9 cellular contexts compared by ENCODE assay signal in genomic region chr19:42313840-42314755, GRCh38. TPM values are rescaled to one million over a fixed set of nuclear protein-coding genes. Genes with fewer than 3 reads are reported as not detected.
DNase-seq lines count a peak whose midpoint lies in the region; ATAC-seq and TF ChIP-seq lines count a peak whose summit lies in the region.
"Had no signal": no experiment of that assay in that cellular context is flagged by ENCODE, and none has a peak within 500 bp of the region (broad histone marks: within the 10 kb centered on the region; RNA-seq: fewer than 3 reads in every experiment).

No MANE protein-coding gene starts in this region.

- no peak overlapping the region for H3K56ac ChIP-seq in IMR-90 (ENCODE audit: extremely low read depth, insufficient read depth, low read length)

- no peak overlapping the region for H4K5ac ChIP-seq in IMR-90 (ENCODE audit: low read depth, low read length)

- H3K4me3 ChIP-seq in CD8-positive, alpha-beta memory T cell (ENCODE audit: low read length) = no peak overlapping the region
- H3K4me3 ChIP-seq in IMR-90 (ENCODE audit: insufficient read depth, low read depth, low read length) = no peak overlapping the region
- no peak overlapping the region for H3K4me3 ChIP-seq in mammary epithelial cell (replicated peaks in 1 of 3; ENCODE audit: insufficient read depth in 1 of 3, low read depth in 2 of 3, low read length in 3 of 3)

- H3K27me3 ChIP-seq in CD8-positive, alpha-beta memory T cell (ENCODE audit: insufficient read depth, low read length, poor library complexity, severe bottlenecking) = peaks cover 28% of the 10 kb centered on the region
- H3K27me3 ChIP-seq in IMR-90 (ENCODE audit: control insufficient read depth, insufficient read depth, low read length) = peaks cover 24% of the 10 kb centered on the region
- H3K27me3 ChIP-seq in mammary epithelial cell (ENCODE audit: insufficient read depth, low read length) = no peaks in the 10 kb centered on the region

- no peaks in the 10 kb centered on the region for H3K79me1 ChIP-seq in IMR-90 (ENCODE audit: low read depth in 1 of 2, low read length in 2 of 2)

- H3K27me3 Mint-ChIP-seq in CD8-positive, alpha-beta memory T cell = peaks cover 29 to 48% of the 10 kb centered on the region in 2 donors
- peaks cover 32 to 33% of the 10 kb centered on the region in 2 donors for H3K27me3 Mint-ChIP-seq in natural killer cell treated with Interleukin-12 subunit alpha and Interleukin-12 subunit beta and Interleukin-15 and Interleukin-18, amount 100 ng/mL, for 72 hours

- no peak for TF ChIP-seq CTCF in IMR-90 (conservative IDR thresholded peaks at IDR 0.05; ENCODE audit: low read depth, low read length)
- peak in 1 of 2 donors; percentile 1 for TF ChIP-seq CTCF in mammary epithelial cell (conservative IDR thresholded peaks at IDR 0.05 in 1 of 2, IDR thresholded peaks at IDR 0.05 in 1 of 2; ENCODE audit: extremely low read depth in 1 of 2, insufficient read depth in 1 of 2, low read depth in 1 of 2, low read length in 2 of 2)

- H4K8ac ChIP-seq in IMR-90 (ENCODE audit: low read depth in 2 of 2, low read length in 2 of 2) = no peak overlapping the region

- TF ChIP-seq POLR2A in IMR-90 (IDR thresholded peaks at IDR 0.05; ENCODE audit: low read depth, low read length) = no peak

- no peaks in the 10 kb centered on the region for H3K36me3 Mint-ChIP-seq in CD8-positive, alpha-beta memory T cell
- no peaks in the 10 kb centered on the region for H3K36me3 Mint-ChIP-seq in natural killer cell treated with Interleukin-12 subunit alpha and Interleukin-12 subunit beta and Interleukin-15 and Interleukin-18, amount 100 ng/mL, for 72 hours

- H2AK9ac ChIP-seq in IMR-90 (replicated peaks; ENCODE audit: low read depth, low read length, poor library complexity) = no peak overlapping the region

- no peaks in the 10 kb centered on the region; the same call in 1 of the 2 replicates for H4K20me1 ChIP-seq in IMR-90 (ENCODE audit: insufficient read depth, low read length)
- no peaks in the 10 kb centered on the region for H4K20me1 ChIP-seq in mammary epithelial cell (ENCODE audit: insufficient read depth, low read length)

- intact Hi-C loops in IMR-90 (cut with micrococcal nuclease) = no loop called here
- intact Hi-C loops in mammary epithelial cell (cut with micrococcal nuclease) = no loop called here

- no peaks in the 10 kb centered on the region for H3K36me3 ChIP-seq in CD8-positive, alpha-beta memory T cell (ENCODE audit: insufficient read depth, low read length)
- H3K36me3 ChIP-seq in IMR-90 (ENCODE audit: control insufficient read depth, insufficient read depth, low read length) (no peaks in the 10 kb centered on the region), mammary epithelial cell (ENCODE audit: insufficient read depth, low read length) (no peaks in the 10 kb centered on the region)

- H2AK5ac ChIP-seq in IMR-90 (ENCODE audit: low read depth, low read length) = no peak overlapping the region

- CTCF ChIA-PET in CD8-positive, alpha-beta memory T cell (lab: Charles Lee) = no interaction called here
- CTCF ChIA-PET in IMR-90 (lab: Yijun Ruan, JAX) = interaction anchor here (1.0 kb wide), 1 partner anchor 35 kb away, joined by 4 read pairs; no protein-coding TSS in a partner anchor
- CTCF ChIA-PET in mammary epithelial cell (lab: Charles Lee; ENCODE audit: low non-redundant PET) = interaction anchor here (0.7 kb wide), 1 partner anchor 992 kb away, joined by 4 read pairs; no protein-coding TSS in a partner anchor

- no peaks in the 10 kb centered on the region for H3K9me3 Mint-ChIP-seq in CD8-positive, alpha-beta memory T cell
- H3K9me3 Mint-ChIP-seq in natural killer cell treated with Interleukin-12 subunit alpha and Interleukin-12 subunit beta and Interleukin-15 and Interleukin-18, amount 100 ng/mL, for 72 hours = no peaks in the 10 kb centered on the region
- H3K9me3 Mint-ChIP-seq: activated B cell treated with CpG ODN at 0.5 μM for 24 hours had no signal

- no peak for TF ChIP-seq RAD21 in IMR-90 (IDR thresholded peaks at IDR 0.05; ENCODE audit: low read length)

- H2BK20ac ChIP-seq in IMR-90 (ENCODE audit: low read depth, low read length) = no peak overlapping the region

- H3K9ac ChIP-seq in IMR-90 (ENCODE audit: low read depth, low read length) (no peak overlapping the region), mammary epithelial cell (ENCODE audit: insufficient read depth, low read length) (no peak overlapping the region)

- dilution Hi-C loops in IMR-90 (cut with HindIII; ENCODE audit: low sequenced_read_pairs, unreplicated experiment) (no loop called here), mammary epithelial cell (cut with HindIII; ENCODE audit: low sequenced_read_pairs) (no loop called here)

- peaks cover 8% of the 10 kb centered on the region for H3K4me1 ChIP-seq in CD8-positive, alpha-beta memory T cell (ENCODE audit: insufficient read depth, low read length)
- H3K4me1 ChIP-seq in IMR-90 (ENCODE audit: control insufficient read depth, insufficient read depth, low read length) (peaks cover 3% of the 10 kb centered on the region), mammary epithelial cell (ENCODE audit: insufficient read depth, low read length) (peaks cover 9% of the 10 kb centered on the region)

- peak overlapping the region; percentile 51 for H2AFZ ChIP-seq in IMR-90 (replicated peaks; ENCODE audit: low read length, poor library complexity)
- no peak overlapping the region for H2AFZ ChIP-seq in mammary epithelial cell (ENCODE audit: low read depth, low read length)

- H3K23ac ChIP-seq in IMR-90 (ENCODE audit: low read depth, low read length) = no peak overlapping the region

- H3K18ac ChIP-seq in IMR-90 (ENCODE audit: low read depth, low read length) = no peak overlapping the region

- H3K4me3 Mint-ChIP-seq in CD8-positive, alpha-beta memory T cell = peak overlapping the region in 5 of 7 donors; percentile 52 to 67 (median 66)
- peak overlapping the region; percentile 70 for H3K4me3 Mint-ChIP-seq in natural killer cell treated with Interleukin-12 subunit alpha and Interleukin-12 subunit beta and Interleukin-15 and Interleukin-18, amount 100 ng/mL, for 72 hours
- H3K4me3 Mint-ChIP-seq: activated B cell treated with CpG ODN at 0.5 μM for 24 hours had no signal

- BruUV-seq in IMR-90 (replicated peaks; lab: Mats Ljungman, UMichigan) (no TSS peak), mammary epithelial cell (replicated peaks; lab: Mats Ljungman, UMichigan) (no TSS peak)

- in situ Hi-C loops in IMR-90 (cut with MboI; ENCODE audit: low sequenced_read_pairs) = no loop called here
- in situ Hi-C loops in mammary epithelial cell (cut with MboI; ENCODE audit: low sequenced_read_pairs in 2 of 2) = no loop called here

- peaks cover 10% of the 10 kb centered on the region for H3K9me1 ChIP-seq in IMR-90 (ENCODE audit: insufficient read depth, low read length)

- no peak overlapping the region for H2BK15ac ChIP-seq in IMR-90 (ENCODE audit: low read depth, low read length)

- no peak overlapping the region for H4K91ac ChIP-seq in IMR-90 (ENCODE audit: insufficient read depth, low read depth, low read length)

- no peak for DNase-seq in CD8-positive, alpha-beta memory T cell
- DNase-seq in IMR-90 (no peak), mammary epithelial cell (no peak), NCI-H1092 treated with DMSO at 0.1 percent for 48 hours (lab: John Stamatoyannopoulos, UW) (no peak), NCI-H1930 (lab: John Stamatoyannopoulos, UW) (no peak), NCI-H2171 treated with DMSO at 0.1 percent for 48 hours (lab: John Stamatoyannopoulos, UW) (no peak)
- DNase-seq in natural killer cell treated with Interleukin-12 subunit alpha and Interleukin-12 subunit beta and Interleukin-15 and Interleukin-18, amount 100 ng/mL, for 72 hours (ENCODE audit: low spot score) = no peak
- DNase-seq: activated B cell treated with CpG ODN at 0.5 μM for 24 hours had no signal

- H3K14ac ChIP-seq in IMR-90 (replicated peaks; ENCODE audit: low read depth, low read length) = no peak overlapping the region

- H3K4me1 Mint-ChIP-seq in CD8-positive, alpha-beta memory T cell = peaks cover 16 to 24% (median 24%) of the 10 kb centered on the region in 3 donors
- H3K4me1 Mint-ChIP-seq in natural killer cell treated with Interleukin-12 subunit alpha and Interleukin-12 subunit beta and Interleukin-15 and Interleukin-18, amount 100 ng/mL, for 72 hours (ENCODE audit: low read depth in 2 of 2) = peaks cover 25 to 27% of the 10 kb centered on the region in 2 donors

- no peak overlapping the region for H2BK120ac ChIP-seq in IMR-90 (ENCODE audit: low read depth, low read length)

- 46% methylated on average over 7 of the region's 26 CpGs; no CpG with 5 or more reads in 1 of the 2 experiments for WGBS in IMR-90 (ENCODE audit: extremely low coverage in 2 of 2, insufficient read length in 1 of 2), 2 experiments
- 46% methylated on average over 13 of the region's 26 CpGs for WGBS in mammary epithelial cell (ENCODE audit: low coverage, missing lambda C conversion rate)

- H3K79me2 ChIP-seq in mammary epithelial cell (ENCODE audit: insufficient read depth, low read length) = no peaks in the 10 kb centered on the region

- H3K4ac ChIP-seq in IMR-90 (ENCODE audit: low read depth, low read length) = no peak overlapping the region

- no peak overlapping the region for H2BK5ac ChIP-seq in IMR-90 (ENCODE audit: low read depth, low read length, poor library complexity, severe bottlenecking)

- POLR2A ChIA-PET in CD8-positive, alpha-beta memory T cell (lab: Charles Lee) = no interaction called here
- POLR2A ChIA-PET in IMR-90 (lab: Charles Lee; ENCODE audit: unreplicated experiment) = no interaction called here

- H3K9me3 ChIP-seq in CD8-positive, alpha-beta memory T cell (ENCODE audit: low read length) = no peaks in the 10 kb centered on the region
- no peaks in the 10 kb centered on the region for H3K9me3 ChIP-seq in IMR-90 (ENCODE audit: control insufficient read depth, insufficient read depth, low read length)
- H3K9me3 ChIP-seq in mammary epithelial cell (replicated peaks; ENCODE audit: insufficient read depth, low read length) = no peaks in the 10 kb centered on the region

- peak overlapping the region in 1 of 8 donors; percentile 39 for H3K27ac Mint-ChIP-seq in CD8-positive, alpha-beta memory T cell
- no peak overlapping the region for H3K27ac Mint-ChIP-seq in natural killer cell treated with Interleukin-12 subunit alpha and Interleukin-12 subunit beta and Interleukin-15 and Interleukin-18, amount 100 ng/mL, for 72 hours
- H3K27ac Mint-ChIP-seq: activated B cell treated with CpG ODN at 0.5 μM for 24 hours had no signal

- H3K4me2 ChIP-seq in IMR-90 (ENCODE audit: low read depth, low read length) = no peak overlapping the region
- peak overlapping the region; percentile 87 for H3K4me2 ChIP-seq in mammary epithelial cell (ENCODE audit: insufficient read depth, low read depth, low read length)

- no peak overlapping the region for H3K27ac ChIP-seq in CD8-positive, alpha-beta memory T cell (ENCODE audit: low read depth, low read length)
- H3K27ac ChIP-seq in IMR-90 (ENCODE audit: insufficient read depth, low read length) (no peak overlapping the region), mammary epithelial cell (ENCODE audit: insufficient read depth, low read depth, low read length) (no peak overlapping the region)

- ATAC-seq in IMR-90 (ENCODE audit: low read depth) (no peak), HG03432 (IDR thresholded peaks at IDR 0.05; ENCODE audit: unreplicated experiment) (no peak)
- ATAC-seq in natural killer cell treated with Interleukin-12 subunit alpha and Interleukin-12 subunit beta and Interleukin-15 and Interleukin-18, amount 100 ng/mL, for 72 hours = no peak

RNA-seq across cellular contexts. Expression of gene TMEM145, which starts 1.0 kb away (rescaled TPM):
- under 1 TPM in 1 of 2 experiments, not detected in 1; 0.15 TPM for total RNA-seq in CD8-positive, alpha-beta memory T cell
- polyA plus RNA-seq in CD8-positive, alpha-beta memory T cell = not detected
- under 0.01 and 2.5 TPM in 2 replicates for total RNA-seq in IMR-90 (2012; rRNA removed)
- polyA plus RNA-seq in IMR-90 (2012; rRNA removed) = 0.09 and 0.41 TPM in 2 replicates
- 0.10 and 0.20 TPM in 2 replicates for polyA plus RNA-seq in IMR-90 (2012; cell fraction: cytosol; rRNA removed)
- 1.5 and 2.9 TPM in 2 replicates for polyA plus RNA-seq in IMR-90 (2012; cell fraction: nucleus; rRNA removed; ENCODE audit: low replicate concordance)
- total RNA-seq in mammary epithelial cell = under 1 TPM in 1 of 2 donors, not detected in 1; 0.21 TPM
- 0.03 TPM for polyA plus RNA-seq in mammary epithelial cell
- polyA minus RNA-seq in mammary epithelial cell = not detected
- 1 to 10 TPM; 1.4 to 1.6 TPM for total RNA-seq in natural killer cell treated with Interleukin-12 subunit alpha and Interleukin-12 subunit beta and Interleukin-15 and Interleukin-18, amount 100 ng/mL, for 72 hours
- total RNA-seq: activated B cell treated with CpG ODN at 0.5 μM for 24 hours had no signal

RNA-seq across cellular contexts. Expression of gene MEGF8, which starts 11.3 kb away (rescaled TPM):
- 10 to 100 TPM; 10.2 to 10.6 TPM for total RNA-seq in CD8-positive, alpha-beta memory T cell
- polyA plus RNA-seq in CD8-positive, alpha-beta memory T cell = 0.41 TPM
- total RNA-seq in IMR-90 (2012; rRNA removed) (2.3 and 2.5 TPM in 2 replicates), mammary epithelial cell (10 to 100 TPM; 16.6 to 29.3 TPM)
- polyA plus RNA-seq in IMR-90 (2012; rRNA removed) (12.5 and 13.7 TPM in 2 replicates), mammary epithelial cell (7.2 TPM)
- 7.6 and 17.1 TPM in 2 replicates for polyA plus RNA-seq in IMR-90 (2012; cell fraction: cytosol; rRNA removed)
- polyA plus RNA-seq in IMR-90 (2012; cell fraction: nucleus; rRNA removed; ENCODE audit: low replicate concordance) = 17.5 and 26.7 TPM in 2 replicates
- polyA minus RNA-seq in mammary epithelial cell = 7.1 TPM
- 10 to 100 TPM; 12.1 to 20.1 TPM for total RNA-seq in natural killer cell treated with Interleukin-12 subunit alpha and Interleukin-12 subunit beta and Interleukin-15 and Interleukin-18, amount 100 ng/mL, for 72 hours

RNA-seq across cellular contexts. Expression of gene PAFAH1B3, which starts 11.7 kb away (rescaled TPM):
- total RNA-seq in CD8-positive, alpha-beta memory T cell = 10 to 100 TPM; 48.1 to 48.9 TPM
- 36.9 TPM for polyA plus RNA-seq in CD8-positive, alpha-beta memory T cell
- 71.2 and 76.4 TPM in 2 replicates for total RNA-seq in IMR-90 (2012; rRNA removed)
- 64.3 and 69.7 TPM in 2 replicates for polyA plus RNA-seq in IMR-90 (2012; rRNA removed)
- 92.1 and 108 TPM in 2 replicates for polyA plus RNA-seq in IMR-90 (2012; cell fraction: cytosol; rRNA removed)
- polyA plus RNA-seq in IMR-90 (2012; cell fraction: nucleus; rRNA removed; ENCODE audit: low replicate concordance) = 40.0 and 79.4 TPM in 2 replicates
- total RNA-seq in mammary epithelial cell = 10 to 100 TPM; 32.7 to 57.9 TPM
- polyA plus RNA-seq in mammary epithelial cell = 80.7 TPM
- 77.2 TPM for polyA minus RNA-seq in mammary epithelial cell
- total RNA-seq in natural killer cell treated with Interleukin-12 subunit alpha and Interleukin-12 subunit beta and Interleukin-15 and Interleukin-18, amount 100 ng/mL, for 72 hours = 10 to 100 TPM; 16.9 to 40.2 TPM

RNA-seq across cellular contexts. Expression of gene PRR19, which starts 12.2 kb away (rescaled TPM):
- 1 to 10 TPM in 1 of 2 experiments, under 1 TPM in 1; 0.73 to 1.0 TPM for total RNA-seq in CD8-positive, alpha-beta memory T cell
- 0.64 TPM for polyA plus RNA-seq in CD8-positive, alpha-beta memory T cell
- total RNA-seq in IMR-90 (2012; rRNA removed) (0.28 and 0.36 TPM in 2 replicates), mammary epithelial cell (1 to 10 TPM; 1.0 to 1.7 TPM)
- polyA plus RNA-seq in IMR-90 (2012; rRNA removed) (1.6 and 1.8 TPM in 2 replicates), mammary epithelial cell (2.2 TPM)
- polyA plus RNA-seq in IMR-90 (2012; cell fraction: cytosol; rRNA removed) = 0.79 and 1.7 TPM in 2 replicates
- 0.60 and 1.5 TPM in 2 replicates for polyA plus RNA-seq in IMR-90 (2012; cell fraction: nucleus; rRNA removed; ENCODE audit: low replicate concordance)
- 1.7 TPM for polyA minus RNA-seq in mammary epithelial cell
- total RNA-seq in natural killer cell treated with Interleukin-12 subunit alpha and Interleukin-12 subunit beta and Interleukin-15 and Interleukin-18, amount 100 ng/mL, for 72 hours = 1 to 10 TPM in 1 of 2 donors, under 1 TPM in 1; 0.64 to 1.0 TPM

RNA-seq across cellular contexts. Expression of gene CIC, which starts 45.0 kb away (rescaled TPM):
- 10 to 100 TPM; 53.9 to 60.4 TPM for total RNA-seq in CD8-positive, alpha-beta memory T cell
- polyA plus RNA-seq in CD8-positive, alpha-beta memory T cell = 2.7 TPM
- 1.8 and 2.5 TPM in 2 replicates for total RNA-seq in IMR-90 (2012; rRNA removed)
- polyA plus RNA-seq in IMR-90 (2012; rRNA removed) = 23.2 and 27.3 TPM in 2 replicates
- polyA plus RNA-seq in IMR-90 (2012; cell fraction: cytosol; rRNA removed) = 20.0 and 22.5 TPM in 2 replicates
- polyA plus RNA-seq in IMR-90 (2012; cell fraction: nucleus; rRNA removed; ENCODE audit: low replicate concordance) = 50.1 and 139 TPM in 2 replicates
- 10 to 100 TPM; 37.0 to 91.0 TPM for total RNA-seq in mammary epithelial cell
- 19.4 TPM for polyA plus RNA-seq in mammary epithelial cell
- polyA minus RNA-seq in mammary epithelial cell = 24.7 TPM
- total RNA-seq in natural killer cell treated with Interleukin-12 subunit alpha and Interleukin-12 subunit beta and Interleukin-15 and Interleukin-18, amount 100 ng/mL, for 72 hours = 100 to 1,000 TPM; 110 to 115 TPM
